ENCODE assay signal across 22 cellular contexts in genomic region chr6:147347882-147348214, GRCh38.
"Had no signal": no experiment of that assay in that cellular context is flagged by ENCODE, and none has a peak within 500 bp of the region (broad histone marks: within the 10 kb centered on the region; RNA-seq: fewer than 3 reads in every experiment).

No MANE protein-coding gene starts in this region.

- FAIRE-seq: endometrium had no signal

- DNase-seq: colonic mucosa; cortex of kidney; effector CD8-positive, alpha-beta T cell; effector memory CD8-positive, alpha-beta T cell; endodermal cell; erythroblast; esophagus squamous epithelium; foreskin fibroblast; foreskin melanocyte; gastrocnemius medialis; glutamatergic neuron; head of caudate nucleus; heart right ventricle; hippocampal formation; left cardiac atrium; left lung; left ventricle myocardium superior; lower lobe of right lung; mesenchymal stem cell; mucosa of descending colon had no signal

- H3K4me3 ChIP-seq: colonic mucosa, esophagus squamous epithelium, gastrocnemius medialis, heart right ventricle, left lung, lower lobe of right lung, mucosa of descending colon had no signal

- H3K27ac ChIP-seq: colonic mucosa, epithelial cell of prostate, esophagus squamous epithelium, gastrocnemius medialis, heart right ventricle, left lung, lower lobe of right lung had no signal

- H3K4me1 ChIP-seq: colonic mucosa, esophagus squamous epithelium, gastrocnemius medialis, heart right ventricle, left lung, lower lobe of right lung had no signal

- H3K27me3 ChIP-seq: colonic mucosa, esophagus squamous epithelium, gastrocnemius medialis, heart right ventricle, left lung had no signal

- H3K9me3 ChIP-seq: colonic mucosa, esophagus squamous epithelium, gastrocnemius medialis, heart right ventricle, left lung, lower lobe of right lung, mucosa of descending colon had no signal

- H3K36me3 ChIP-seq: colonic mucosa, gastrocnemius medialis had no signal
